1 cellular context compared by ENCODE assay signal in the genomic region with DNA sequence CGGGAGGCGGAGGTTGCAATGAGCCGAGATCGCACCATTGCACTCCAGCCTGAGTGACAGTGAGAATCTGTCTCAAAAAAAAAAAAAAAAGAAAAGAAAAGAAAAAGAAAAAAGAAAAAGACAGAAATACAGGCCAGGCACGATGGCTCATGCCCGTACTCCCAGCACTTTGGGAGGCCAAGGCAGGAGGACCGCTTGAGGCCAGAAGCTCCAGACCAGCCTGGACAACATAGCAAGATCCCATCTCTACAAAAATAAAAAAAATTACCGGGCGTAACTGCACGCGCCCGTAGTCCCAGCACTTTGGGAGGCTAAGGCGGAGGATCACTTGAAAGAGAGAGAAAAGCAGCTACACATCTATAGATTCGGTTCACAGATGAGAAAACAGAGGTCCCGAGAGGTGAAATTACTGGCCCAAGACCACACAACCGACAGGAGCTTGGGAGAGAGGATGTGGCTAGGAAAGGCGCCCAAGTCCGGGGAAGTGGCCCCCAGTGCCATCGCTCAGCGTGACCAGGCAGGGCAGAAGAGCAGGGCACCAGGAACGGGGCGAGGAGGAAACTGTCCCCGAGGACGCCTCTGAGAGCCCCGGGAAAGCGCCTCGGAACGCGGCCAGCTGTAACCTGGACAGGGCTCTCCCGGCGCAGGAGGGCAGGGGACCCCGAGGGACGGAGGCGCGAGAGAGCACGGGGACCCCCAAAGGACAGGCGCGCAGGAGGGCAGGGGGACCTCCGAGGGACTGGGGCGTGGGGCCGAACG.
TF ChIP-seq lines count a peak whose summit lies in the region.

No MANE protein-coding gene starts in this region.

TF ChIP-seq in HepG2, 621 proteins besides CTCF, POLR2A, EP300 and RAD21 (continued from another document and continues in another):
- TF ChIP-seq, protein P1, sequence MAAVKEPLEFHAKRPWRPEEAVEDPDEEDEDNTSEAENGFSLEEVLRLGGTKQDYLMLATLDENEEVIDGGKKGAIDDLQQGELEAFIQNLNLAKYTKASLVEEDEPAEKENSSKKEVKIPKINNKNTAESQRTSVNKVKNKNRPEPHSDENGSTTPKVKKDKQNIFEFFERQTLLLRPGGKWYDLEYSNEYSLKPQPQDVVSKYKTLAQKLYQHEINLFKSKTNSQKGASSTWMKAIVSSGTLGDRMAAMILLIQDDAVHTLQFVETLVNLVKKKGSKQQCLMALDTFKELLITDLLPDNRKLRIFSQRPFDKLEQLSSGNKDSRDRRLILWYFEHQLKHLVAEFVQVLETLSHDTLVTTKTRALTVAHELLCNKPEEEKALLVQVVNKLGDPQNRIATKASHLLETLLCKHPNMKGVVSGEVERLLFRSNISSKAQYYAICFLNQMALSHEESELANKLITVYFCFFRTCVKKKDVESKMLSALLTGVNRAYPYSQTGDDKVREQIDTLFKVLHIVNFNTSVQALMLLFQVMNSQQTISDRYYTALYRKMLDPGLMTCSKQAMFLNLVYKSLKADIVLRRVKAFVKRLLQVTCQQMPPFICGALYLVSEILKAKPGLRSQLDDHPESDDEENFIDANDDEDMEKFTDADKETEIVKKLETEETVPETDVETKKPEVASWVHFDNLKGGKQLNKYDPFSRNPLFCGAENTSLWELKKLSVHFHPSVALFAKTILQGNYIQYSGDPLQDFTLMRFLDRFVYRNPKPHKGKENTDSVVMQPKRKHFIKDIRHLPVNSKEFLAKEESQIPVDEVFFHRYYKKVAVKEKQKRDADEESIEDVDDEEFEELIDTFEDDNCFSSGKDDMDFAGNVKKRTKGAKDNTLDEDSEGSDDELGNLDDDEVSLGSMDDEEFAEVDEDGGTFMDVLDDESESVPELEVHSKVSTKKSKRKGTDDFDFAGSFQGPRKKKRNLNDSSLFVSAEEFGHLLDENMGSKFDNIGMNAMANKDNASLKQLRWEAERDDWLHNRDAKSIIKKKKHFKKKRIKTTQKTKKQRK (IDR thresholded peaks at IDR 0.05; ENCODE audit: low read length) = no peak
- no peak for TF ChIP-seq NR2C2 (CRISPR knock-in tag; IDR thresholded peaks at IDR 0.05; ENCODE audit: borderline replicate concordance)
- TF ChIP-seq SALL1 (CRISPR knock-in tag; IDR thresholded peaks at IDR 0.05) = 0 out of 2 replicates have a peak, but pooled peaks have one; percentile 13
- TF ChIP-seq SKIL (CRISPR knock-in tag; IDR thresholded peaks at IDR 0.05; ENCODE audit: borderline replicate concordance) = no peak
- TF ChIP-seq GZF1 (CRISPR knock-in tag; IDR thresholded peaks at IDR 0.05) = peak; percentile 45; the same call in 1 of the 2 replicates
- TF ChIP-seq HOXD1 (CRISPR knock-in tag; IDR thresholded peaks at IDR 0.05) = no peak
- TF ChIP-seq NR2F2 (IDR thresholded peaks at IDR 0.05; ENCODE audit: borderline replicate concordance, low read depth) = no peak
- no peak for TF ChIP-seq ZNF260 (CRISPR knock-in tag; IDR thresholded peaks at IDR 0.05; ENCODE audit: borderline replicate concordance, low read depth)
- no peak for TF ChIP-seq CBFB (CRISPR knock-in tag; IDR thresholded peaks at IDR 0.05)
- TF ChIP-seq USF2 (IDR thresholded peaks at IDR 0.05; ENCODE audit: low read depth, low read length) = no peak
- TF ChIP-seq USF2 (CRISPR knock-in tag; IDR thresholded peaks at IDR 0.05; ENCODE audit: borderline replicate concordance) = no peak
- TF ChIP-seq THAP7 (CRISPR knock-in tag; IDR thresholded peaks at IDR 0.05) = no peak
- 0 out of 2 replicates have a peak, but pooled peaks have one; percentile 11 for TF ChIP-seq GFI1 (CRISPR knock-in tag; IDR thresholded peaks at IDR 0.05; ENCODE audit: borderline replicate concordance)
- TF ChIP-seq ZNF326 (CRISPR knock-in tag; IDR thresholded peaks at IDR 0.05; ENCODE audit: borderline replicate concordance) = no peak
- no peak for TF ChIP-seq PITX1 (CRISPR knock-in tag; IDR thresholded peaks at IDR 0.05)
- no peak for TF ChIP-seq RERE (CRISPR knock-in tag; IDR thresholded peaks at IDR 0.05; ENCODE audit: low read depth)
- no peak for TF ChIP-seq ZNF225 (CRISPR knock-in tag; IDR thresholded peaks at IDR 0.05)
- TF ChIP-seq SIN3A (IDR thresholded peaks at IDR 0.05; ENCODE audit: borderline replicate concordance, low read depth, low read length) = no peak
- TF ChIP-seq, protein P2, sequence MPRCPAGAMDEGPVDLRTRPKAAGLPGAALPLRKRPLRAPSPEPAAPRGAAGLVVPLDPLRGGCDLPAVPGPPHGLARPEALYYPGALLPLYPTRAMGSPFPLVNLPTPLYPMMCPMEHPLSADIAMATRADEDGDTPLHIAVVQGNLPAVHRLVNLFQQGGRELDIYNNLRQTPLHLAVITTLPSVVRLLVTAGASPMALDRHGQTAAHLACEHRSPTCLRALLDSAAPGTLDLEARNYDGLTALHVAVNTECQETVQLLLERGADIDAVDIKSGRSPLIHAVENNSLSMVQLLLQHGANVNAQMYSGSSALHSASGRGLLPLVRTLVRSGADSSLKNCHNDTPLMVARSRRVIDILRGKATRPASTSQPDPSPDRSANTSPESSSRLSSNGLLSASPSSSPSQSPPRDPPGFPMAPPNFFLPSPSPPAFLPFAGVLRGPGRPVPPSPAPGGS (CRISPR knock-in tag; IDR thresholded peaks at IDR 0.05) = no peak
- TF ChIP-seq ZNF354B (CRISPR knock-in tag; IDR thresholded peaks at IDR 0.05) = 0 out of 2 replicates have a peak, but pooled peaks have one; percentile 45
- 0 out of 2 replicates have a peak, but pooled peaks have one; percentile 47 for TF ChIP-seq ZNF703 (CRISPR knock-in tag; IDR thresholded peaks at IDR 0.05; ENCODE audit: borderline replicate concordance)
- TF ChIP-seq IRF2 (CRISPR knock-in tag; IDR thresholded peaks at IDR 0.05) = 0 out of 2 replicates have a peak, but pooled peaks have one; percentile 10
- peak; percentile 73; the same call in 1 of the 2 replicates for TF ChIP-seq HNRNPL (IDR thresholded peaks at IDR 0.05; ENCODE audit: low read depth, low read length)
- no peak for TF ChIP-seq ZKSCAN8 (CRISPR knock-in tag; IDR thresholded peaks at IDR 0.05; ENCODE audit: borderline replicate concordance)
- TF ChIP-seq ZNF609 (CRISPR knock-in tag; IDR thresholded peaks at IDR 0.05; ENCODE audit: borderline replicate concordance) = no peak
- TF ChIP-seq FOXM1 (CRISPR knock-in tag; IDR thresholded peaks at IDR 0.05) = no peak
- no peak for TF ChIP-seq POLR2AphosphoS2 (IDR thresholded peaks at IDR 0.05; ENCODE audit: low read depth, low read length)
- TF ChIP-seq, protein P3, sequence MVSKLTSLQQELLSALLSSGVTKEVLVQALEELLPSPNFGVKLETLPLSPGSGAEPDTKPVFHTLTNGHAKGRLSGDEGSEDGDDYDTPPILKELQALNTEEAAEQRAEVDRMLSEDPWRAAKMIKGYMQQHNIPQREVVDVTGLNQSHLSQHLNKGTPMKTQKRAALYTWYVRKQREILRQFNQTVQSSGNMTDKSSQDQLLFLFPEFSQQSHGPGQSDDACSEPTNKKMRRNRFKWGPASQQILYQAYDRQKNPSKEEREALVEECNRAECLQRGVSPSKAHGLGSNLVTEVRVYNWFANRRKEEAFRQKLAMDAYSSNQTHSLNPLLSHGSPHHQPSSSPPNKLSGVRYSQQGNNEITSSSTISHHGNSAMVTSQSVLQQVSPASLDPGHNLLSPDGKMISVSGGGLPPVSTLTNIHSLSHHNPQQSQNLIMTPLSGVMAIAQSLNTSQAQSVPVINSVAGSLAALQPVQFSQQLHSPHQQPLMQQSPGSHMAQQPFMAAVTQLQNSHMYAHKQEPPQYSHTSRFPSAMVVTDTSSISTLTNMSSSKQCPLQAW (CRISPR knock-in tag; IDR thresholded peaks at IDR 0.05) = peak; percentile 16; the same call in 1 of the 2 replicates
